In the genomic region with DNA sequence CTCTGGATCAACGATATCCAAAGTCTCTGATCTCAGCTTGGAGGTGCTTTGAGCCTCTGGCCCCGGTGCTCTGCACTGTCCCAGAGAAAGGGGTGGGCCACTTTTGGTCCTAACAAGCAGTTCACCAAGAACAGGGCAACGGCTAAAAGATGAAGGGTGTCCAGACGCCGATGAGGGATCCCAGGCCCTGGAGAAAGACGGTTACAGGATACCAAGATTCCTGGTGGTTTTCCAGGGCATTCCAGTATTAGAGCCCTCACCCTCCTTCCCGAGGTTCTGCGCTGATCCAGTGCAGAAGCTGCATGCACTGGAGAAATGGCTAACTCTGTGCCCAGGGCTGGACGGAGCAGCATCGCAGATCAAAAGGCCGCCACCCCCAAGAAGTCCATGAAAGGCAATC, we compare ENCODE assay signal across 14 cellular contexts.
"Had no signal": no experiment of that assay in that cellular context is flagged by ENCODE, and none has a peak within 500 bp of the region (broad histone marks: within the 10 kb centered on the region; RNA-seq: fewer than 3 reads in every experiment).

No MANE protein-coding gene starts in this region.

- H3K27me3 ChIP-seq: hepatocyte, right atrium auricular region, upper lobe of left lung had no signal

- H2AFZ ChIP-seq: hepatocyte had no signal

- H3K4me3 Mint-ChIP-seq: activated CD8-positive, alpha-beta T cell treated with anti-CD3 and anti-CD28 coated beads, Interleukin-2, amount 10 ng/mL, durations not matched to agents 7 days and 5 days; activated naive CD4-positive, alpha-beta T cell treated with anti-CD3 and anti-CD28 coated beads for 36 hours; mesothelial cell of epicardium had no signal

- H3K36me3 Mint-ChIP-seq: mesothelial cell of epicardium had no signal

- H3K4me3 ChIP-seq: coronary artery, hepatocyte, left ventricle myocardium inferior, right atrium auricular region, upper lobe of left lung had no signal

- H3K36me3 ChIP-seq: left ventricle myocardium inferior, right atrium auricular region, upper lobe of left lung had no signal

- H3K9me3 Mint-ChIP-seq: activated naive CD4-positive, alpha-beta T cell treated with anti-CD3 and anti-CD28 coated beads for 36 hours; mesothelial cell of epicardium had no signal

- H3K79me2 ChIP-seq: hepatocyte had no signal

- H3K27ac Mint-ChIP-seq: mesothelial cell of epicardium had no signal

- H3K4me2 ChIP-seq: hepatocyte had no signal

- DNase-seq: activated CD8-positive, alpha-beta memory T cell treated with anti-CD3 and anti-CD28 coated beads, Interleukin-2, amount 50 U/mL, for 48 hours; activated CD8-positive, alpha-beta T cell treated with anti-CD3 and anti-CD28 coated beads, Interleukin-2, amount 10 ng/mL, durations not matched to agents 7 days and 5 days; activated naive CD4-positive, alpha-beta T cell treated with anti-CD3 and anti-CD28 coated beads for 36 hours; effector memory CD4-positive, alpha-beta T cell; kidney; left ventricle myocardium inferior; stimulated activated naive CD4-positive, alpha-beta T cell treated with Interleukin-2 at 50 U/mL for 16 hours; upper lobe of left lung had no signal

- H3K27ac ChIP-seq: coronary artery, epithelial cell of prostate, hepatocyte, left ventricle myocardium inferior, right atrium auricular region had no signal

- FAIRE-seq: astrocyte, kidney had no signal

- H3K9me3 ChIP-seq: left ventricle myocardium inferior, right atrium auricular region, upper lobe of left lung had no signal
